ENCODE assay signal across 8 cellular contexts in the genomic region with DNA sequence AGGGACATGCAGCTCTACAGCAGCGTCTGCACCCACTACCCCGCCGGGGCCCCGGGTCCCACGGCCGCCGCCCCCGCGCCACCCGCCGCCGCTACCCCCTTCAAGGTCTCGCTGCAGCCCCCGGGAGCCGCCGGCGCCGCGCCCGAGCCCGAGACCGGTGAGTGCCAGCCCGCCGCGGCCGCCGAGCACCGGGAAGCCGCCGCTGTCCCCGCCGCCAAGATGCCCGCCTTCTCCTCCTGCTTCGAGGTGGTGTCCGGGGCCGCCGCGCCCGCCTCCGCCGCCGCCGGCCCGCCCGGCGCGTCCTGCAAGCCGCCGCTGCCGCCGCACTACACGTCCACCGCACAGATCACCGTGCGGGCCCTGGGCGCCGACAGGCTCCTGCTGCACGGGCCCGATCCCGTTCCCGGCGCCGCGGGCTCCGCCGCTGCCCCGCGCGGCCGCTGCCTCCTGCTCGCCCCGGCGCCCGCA. TPM values are rescaled to one million over a fixed set of nuclear protein-coding genes. Genes with fewer than 3 reads are reported as not detected.
DNase-seq lines count a peak whose midpoint lies in the region; ATAC-seq and TF ChIP-seq lines count a peak whose summit lies in the region.

No MANE protein-coding gene starts in this region.

- peak; percentile 7 for ATAC-seq in GM21619 (IDR thresholded peaks at IDR 0.05; ENCODE audit: unreplicated experiment)
- peak; percentile 18 for ATAC-seq in central memory CD8-positive, alpha-beta T cell (replicated peaks; ENCODE audit: extremely low read depth, poor library complexity, severe bottlenecking)

- H3K9me3 Mint-ChIP-seq in central memory CD8-positive, alpha-beta T cell, result no peaks in the 10 kb centered on the region
- H3K9me3 Mint-ChIP-seq in mesothelial cell of epicardium, result no peaks in the 10 kb centered on the region

- peaks cover 40% of the 10 kb centered on the region for H3K4me1 Mint-ChIP-seq in central memory CD8-positive, alpha-beta T cell
- H3K4me1 Mint-ChIP-seq in mesothelial cell of epicardium, result peaks cover 29% of the 10 kb centered on the region

- no peak overlapping the region for H3K27ac Mint-ChIP-seq in central memory CD8-positive, alpha-beta T cell (ENCODE audit: low read depth)
- H3K27ac Mint-ChIP-seq in mesothelial cell of epicardium, result no peak overlapping the region

- H3K27me3 ChIP-seq in MG63, result no peaks in the 10 kb centered on the region

- no peak for TF ChIP-seq CTCF in mesothelial cell of epicardium (IDR thresholded peaks at IDR 0.05; ENCODE audit: unreplicated experiment)

- H3K36me3 ChIP-seq in ES-I3 (ENCODE audit: insufficient read depth, low read length) (no peaks in the 10 kb centered on the region), MG63 (no peaks in the 10 kb centered on the region)

- H3K9me3 ChIP-seq in ES-I3 (ENCODE audit: control insufficient read depth, insufficient read depth, low read length), result no peaks in the 10 kb centered on the region
- H3K9me3 ChIP-seq in MG63, result no peaks in the 10 kb centered on the region

- peak overlapping the region; percentile 67 for H3K4me3 ChIP-seq in MG63

- peaks cover 13% of the 10 kb centered on the region for H3K36me3 Mint-ChIP-seq in central memory CD8-positive, alpha-beta T cell (ENCODE audit: insufficient read depth)
- H3K36me3 Mint-ChIP-seq in mesothelial cell of epicardium, result no peaks in the 10 kb centered on the region

- H3K4me3 Mint-ChIP-seq in central memory CD8-positive, alpha-beta T cell, result peak overlapping the region; percentile 83
- H3K4me3 Mint-ChIP-seq in mesothelial cell of epicardium, result peak overlapping the region; percentile 36

- H3K27me3 Mint-ChIP-seq in central memory CD8-positive, alpha-beta T cell, result no peaks in the 10 kb centered on the region
- no peaks in the 10 kb centered on the region for H3K27me3 Mint-ChIP-seq in mesothelial cell of epicardium (ENCODE audit: low read depth)

- H3K9ac ChIP-seq in ES-I3 (ENCODE audit: low read depth, low read length), result peak overlapping the region; percentile 93

- no peaks in the 10 kb centered on the region; the same call in 1 of the 2 replicates for H3K4me1 ChIP-seq in ES-I3 (ENCODE audit: insufficient read depth, low read length)

- peak; percentile 36 for DNase-seq in MG63
- DNase-seq in central memory CD8-positive, alpha-beta T cell (ENCODE audit: low spot score in 2 of 2), result no peak
- peak; percentile 23 to 60 for DNase-seq in mesothelial cell of epicardium (ENCODE audit: low spot score in 2 of 2, unreplicated experiment in 2 of 2)
- DNase-seq in NCI-H128 (lab: John Stamatoyannopoulos, UW; ENCODE audit: unreplicated experiment), result no peak
- no peak for DNase-seq in occipital lobe (lab: John Stamatoyannopoulos, UW)
- no peak for DNase-seq in GM19238 (ENCODE audit: insufficient read length, low spot score)

RNA-seq across cellular contexts. Expression of a gene that starts 0.6 kb away (rescaled TPM):
- total RNA-seq in MG63 (2014; rRNA removed; shearing (Covaris generic); ENCODE audit: low replicate concordance), result 3.5 and 3.8 TPM in 2 replicates
- total RNA-seq in mesothelial cell of epicardium (11.7 to 12.7 TPM (median 12.4 TPM) in 3 replicates), occipital lobe (17.8 TPM)

Comparison
In these comparisons a context has a peak if more than half of its experiments do, and no peak if none do; other contexts are left out.
1. DNase-seq: peak in MG63 (single experiment) and mesothelial cell of epicardium (2 of 2); none in central memory CD8-positive, alpha-beta T cell (0 of 2), NCI-H128 (single experiment), occipital lobe (single experiment) and GM19238 (single experiment).